Comparison of ENCODE assay signal across 2 cellular contexts in the genomic region with DNA sequence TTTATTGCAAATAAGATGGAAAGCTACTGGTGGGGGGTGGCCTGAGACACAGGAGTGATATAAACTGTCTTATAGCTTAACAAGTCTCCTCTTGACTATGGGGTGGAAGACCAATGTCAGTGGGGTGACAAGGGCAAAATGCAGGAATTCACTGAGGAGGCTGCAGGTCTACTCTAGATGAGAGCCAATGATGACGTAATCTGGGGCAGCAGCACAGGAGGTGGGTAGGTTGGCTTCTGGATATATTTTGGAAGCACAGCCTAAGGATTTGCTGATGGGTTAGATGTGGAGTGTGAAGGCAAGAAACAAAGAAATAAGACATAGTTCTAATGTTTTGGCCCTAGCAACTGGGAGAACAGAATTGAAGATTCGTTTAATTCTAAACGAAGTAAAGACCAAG.
TF ChIP-seq lines count a peak whose summit lies in the region.

No MANE protein-coding gene starts in this region.

TF ChIP-seq in HepG2, 621 proteins besides CTCF, POLR2A, EP300 and RAD21:
- TF ChIP-seq ATF7 (IDR thresholded peaks at IDR 0.05) (peak; percentile 98), ATF7 (CRISPR knock-in tag; IDR thresholded peaks at IDR 0.05) (no peak), ETV5 (CRISPR knock-in tag; IDR thresholded peaks at IDR 0.05; ENCODE audit: borderline replicate concordance) (no peak), CEBPB (IDR thresholded peaks at IDR 0.05; ENCODE audit: borderline replicate concordance, low read depth, low read length) (peak; percentile 21; the same call in 1 of the 2 replicates), CREB1 (IDR thresholded peaks at IDR 0.05) (peak; percentile 81), CREB1 (CRISPR knock-in tag; IDR thresholded peaks at IDR 0.05) (no peak), ZZZ3 (CRISPR knock-in tag; IDR thresholded peaks at IDR 0.05; ENCODE audit: borderline replicate concordance) (no peak), ZC3H4 (CRISPR knock-in tag; IDR thresholded peaks at IDR 0.05; ENCODE audit: borderline replicate concordance) (no peak)

TF ChIP-seq in K562, 482 proteins besides CTCF, POLR2A, EP300 and RAD21:
- TF ChIP-seq TAF1 (IDR thresholded peaks at IDR 0.05; ENCODE audit: control insufficient read depth, extremely low read depth, insufficient read depth, low read length, severe bottlenecking): no peak
- TF ChIP-seq, protein P1, sequence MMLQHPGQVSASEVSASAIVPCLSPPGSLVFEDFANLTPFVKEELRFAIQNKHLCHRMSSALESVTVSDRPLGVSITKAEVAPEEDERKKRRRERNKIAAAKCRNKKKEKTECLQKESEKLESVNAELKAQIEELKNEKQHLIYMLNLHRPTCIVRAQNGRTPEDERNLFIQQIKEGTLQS (IDR thresholded peaks at IDR 0.05): peak; percentile 51
- TF ChIP-seq, protein P1 (CRISPR knock-in tag; conservative IDR thresholded peaks at IDR 0.05): no peak
- no peak for TF ChIP-seq SP2 (IDR thresholded peaks at IDR 0.05; ENCODE audit: extremely low read depth, low read depth, low read length, poor library complexity, severe bottlenecking)
- no peak for TF ChIP-seq ARID1B (IDR thresholded peaks at IDR 0.05)
- 0 out of 2 replicates have a peak, but pooled peaks have one; percentile 10 for TF ChIP-seq ATF7 (IDR thresholded peaks at IDR 0.05)
